9 cellular contexts compared by ENCODE assay signal in genomic region chr10:61750943-61751471, GRCh38.
DNase-seq lines count a peak whose midpoint lies in the region; ATAC-seq and TF ChIP-seq lines count a peak whose summit lies in the region.
"Had no signal": no experiment of that assay in that cellular context is flagged by ENCODE, and none has a peak within 500 bp of the region (broad histone marks: within the 10 kb centered on the region; RNA-seq: fewer than 3 reads in every experiment).

No MANE protein-coding gene starts in this region.

- DNase-seq in AG08395 (ENCODE audit: low spot score) (peak; percentile 62), NCI-H526 (lab: John Stamatoyannopoulos, UW) (peak; percentile 24 to 64), epithelial cell of esophagus (ENCODE audit: low read depth) (peak; percentile 79), stromal cell of bone marrow (ENCODE audit: low read depth) (peak; percentile 37)
- DNase-seq in activated CD8-positive, alpha-beta memory T cell treated with anti-CD3 and anti-CD28 coated beads for 1 hour (ENCODE audit: extremely low read depth in 1 of 2, low read depth in 1 of 2): peak; percentile 19 to 33
- DNase-seq in natural killer cell treated with Interleukin-12 subunit alpha and Interleukin-12 subunit beta and Interleukin-15 and Interleukin-18, amount 100 ng/mL, for 72 hours (ENCODE audit: low spot score): peak; percentile 73

- no peaks in the 10 kb centered on the region for H3K9me3 Mint-ChIP-seq in natural killer cell treated with Interleukin-12 subunit alpha and Interleukin-12 subunit beta and Interleukin-15 and Interleukin-18, amount 100 ng/mL, for 72 hours
- H3K9me3 Mint-ChIP-seq: IgD-negative memory B cell had no signal

- peak overlapping the region; percentile 83 to 86 for H3K27ac Mint-ChIP-seq in natural killer cell treated with Interleukin-12 subunit alpha and Interleukin-12 subunit beta and Interleukin-15 and Interleukin-18, amount 100 ng/mL, for 72 hours

- H3K27me3 Mint-ChIP-seq in natural killer cell treated with Interleukin-12 subunit alpha and Interleukin-12 subunit beta and Interleukin-15 and Interleukin-18, amount 100 ng/mL, for 72 hours: no peaks in the 10 kb centered on the region
- H3K27me3 Mint-ChIP-seq: IgD-negative memory B cell had no signal

- H3K4me3 ChIP-seq in epithelial cell of esophagus (ENCODE audit: low read length): no peak overlapping the region

- H3K36me3 Mint-ChIP-seq in natural killer cell treated with Interleukin-12 subunit alpha and Interleukin-12 subunit beta and Interleukin-15 and Interleukin-18, amount 100 ng/mL, for 72 hours: no peaks in the 10 kb centered on the region
- H3K36me3 Mint-ChIP-seq: IgD-negative memory B cell had no signal

- peak; percentile 89 for TF ChIP-seq CTCF in epithelial cell of esophagus (IDR thresholded peaks at IDR 0.05; ENCODE audit: insufficient read depth, low read depth, low read length, missing control alignments)

- peak overlapping the region; percentile 62 for H3K4me3 Mint-ChIP-seq in natural killer cell treated with Interleukin-12 subunit alpha and Interleukin-12 subunit beta and Interleukin-15 and Interleukin-18, amount 100 ng/mL, for 72 hours

- H3K4me1 Mint-ChIP-seq in natural killer cell treated with Interleukin-12 subunit alpha and Interleukin-12 subunit beta and Interleukin-15 and Interleukin-18, amount 100 ng/mL, for 72 hours (ENCODE audit: low read depth in 2 of 2): peaks cover 16 to 22% of the 10 kb centered on the region in 2 donors

- ATAC-seq in GM18511 (IDR thresholded peaks at IDR 0.05; ENCODE audit: unreplicated experiment): peak; percentile 82
- peak; percentile 76 for ATAC-seq in HG02970 (IDR thresholded peaks at IDR 0.05; ENCODE audit: low FRiP score, unreplicated experiment)
- ATAC-seq in natural killer cell treated with Interleukin-12 subunit alpha and Interleukin-12 subunit beta and Interleukin-15 and Interleukin-18, amount 100 ng/mL, for 72 hours: peak; percentile 87 to 91

Comparison
In these comparisons a context has a peak if more than half of its experiments do, and no peak if none do; other contexts are left out.
1. DNase-seq: peak in every context shown above with its lines; median percentile 79 in epithelial cell of esophagus; 73 in natural killer cell treated with Interleukin-12 subunit alpha and Interleukin-12 subunit beta and Interleukin-15 and Interleukin-18, amount 100 ng/mL, for 72 hours; 62 in AG08395; 44 in NCI-H526; 37 in stromal cell of bone marrow; 26 in activated CD8-positive, alpha-beta memory T cell treated with anti-CD3 and anti-CD28 coated beads for 1 hour.